ENCODE assay signal across 30 cellular contexts in the genomic region with DNA sequence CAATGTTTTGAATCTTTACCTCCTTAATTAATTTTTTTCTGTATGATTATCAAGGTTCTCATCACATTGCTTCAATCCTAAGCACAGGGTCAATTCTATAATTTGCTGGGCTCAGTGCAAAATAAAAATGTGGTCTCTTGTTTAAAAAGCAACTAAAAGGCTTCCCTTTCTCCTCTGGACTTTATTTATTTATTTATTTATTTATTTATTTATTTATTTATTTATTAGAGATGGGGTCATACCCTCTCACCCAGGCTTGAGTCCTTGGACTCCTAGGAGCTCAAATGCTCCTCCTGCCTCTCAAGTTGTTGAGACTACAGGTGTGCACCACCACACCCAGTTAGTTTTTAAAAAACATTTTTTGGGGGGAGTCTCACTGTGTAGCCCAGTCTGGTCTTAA.
DNase-seq lines count a peak whose midpoint lies in the region; ATAC-seq, FAIRE-seq and TF ChIP-seq lines count a peak whose summit lies in the region.
"Had no signal": no experiment of that assay in that cellular context is flagged by ENCODE, and none has a peak within 500 bp of the region (broad histone marks: within the 10 kb centered on the region; RNA-seq: fewer than 3 reads in every experiment).

No MANE protein-coding gene starts in this region.

- no peak overlapping the region for H3K4me3 ChIP-seq in A549
- no peak overlapping the region for H3K4me3 ChIP-seq in HEK293 (ENCODE audit: low read depth, low read length)
- H3K4me3 ChIP-seq in CD8-positive, alpha-beta T cell (ENCODE audit: low read depth, low read length): no peak overlapping the region
- H3K4me3 ChIP-seq: BLaER1; BLaER1 treated with 17β-estradiol and CSF1 and Interleukin-3, amounts not matched to agents 10 nM and 100 nM had no signal

- no peak for TF ChIP-seq POLR2A in A549 (IDR thresholded peaks at IDR 0.05; ENCODE audit: low read length)

- ATAC-seq in A549: no peak
- ATAC-seq in HG02642 (IDR thresholded peaks at IDR 0.05; ENCODE audit: poor library complexity, unreplicated experiment): no peak
- ATAC-seq in CD8-positive, alpha-beta T cell: no peak

- H3K27ac Mint-ChIP-seq in CD8-positive, alpha-beta T cell: no peak overlapping the region
- H3K27ac Mint-ChIP-seq: B cell; CD14-positive monocyte; CD4-positive, alpha-beta memory T cell; CD4-positive, alpha-beta T cell; CD4-positive, CD25-positive, alpha-beta regulatory T cell; CD8-positive, alpha-beta memory T cell had no signal

- no peaks in the 10 kb centered on the region for H3K4me1 ChIP-seq in A549
- no peaks in the 10 kb centered on the region for H3K4me1 ChIP-seq in HEK293 (ENCODE audit: control insufficient read depth, insufficient read depth, low read length)
- no peaks in the 10 kb centered on the region for H3K4me1 ChIP-seq in CD8-positive, alpha-beta T cell (ENCODE audit: insufficient read depth, low read length)
- H3K4me1 ChIP-seq: BE2C; BLaER1; BLaER1 treated with 17β-estradiol and CSF1 and Interleukin-3, amounts not matched to agents 10 nM and 100 nM; Caco-2 had no signal

- intact Hi-C loops in CD8-positive, alpha-beta T cell (cut with DNase I, micrococcal nuclease): no loop called here

- H3K27me3 ChIP-seq in CD8-positive, alpha-beta T cell (ENCODE audit: insufficient read depth, low read length): no peaks in the 10 kb centered on the region
- H3K27me3 ChIP-seq: BE2C; BLaER1; BLaER1 treated with 17β-estradiol and CSF1 and Interleukin-3, amounts not matched to agents 10 nM and 100 nM had no signal

- CTCF ChIA-PET in A549 (lab: Yijun Ruan, JAX) (no interaction called here), HEK293 (lab: Yijun Ruan, JAX) (no interaction called here)
- CTCF ChIA-PET in CD8-positive, alpha-beta T cell (lab: Charles Lee): no interaction called here

- no peaks in the 10 kb centered on the region for H3K36me3 ChIP-seq in HEK293 (ENCODE audit: control insufficient read depth in 2 of 2, insufficient read depth in 1 of 2, low read length in 2 of 2)
- H3K36me3 ChIP-seq in CD8-positive, alpha-beta T cell (ENCODE audit: insufficient read depth, low read length): no peaks in the 10 kb centered on the region
- H3K36me3 ChIP-seq: BE2C; BLaER1; BLaER1 treated with 17β-estradiol and CSF1 and Interleukin-3, amounts not matched to agents 10 nM and 100 nM had no signal

- POLR2A ChIA-PET in A549 (lab: Yijun Ruan, JAX) (no interaction called here), HEK293 (lab: Yijun Ruan, JAX) (no interaction called here)
- POLR2A ChIA-PET in CD8-positive, alpha-beta T cell (lab: Charles Lee): no interaction called here

- DNase-seq in A549 (ENCODE audit: low read depth in 1 of 2, low spot score in 1 of 2): no peak
- DNase-seq in CD8-positive, alpha-beta T cell: no peak
- DNase-seq: 8988T; ACHN; AML-193; BE2C; C1 segment of cervical spinal cord; Caco-2; Calu3; CD4-positive, alpha-beta memory T cell; CD4-positive, alpha-beta T cell; CD4-positive, CD25-positive, alpha-beta regulatory T cell; CD8-positive, alpha-beta memory T cell; COR-L47; DMS 273 treated with DMSO at 0.1 percent for 48 hours; DMS153; DMS53; DMS79; DMS79 treated with DMSO at 0.1 percent for 48 hours; DND-41; EL had no signal

- H3K27ac ChIP-seq in A549 (no peak overlapping the region), HEK293 (ENCODE audit: extremely low read depth, low read depth, low read length) (no peak overlapping the region)
- no peak overlapping the region for H3K27ac ChIP-seq in CD8-positive, alpha-beta T cell (ENCODE audit: low read depth, low read length)
- H3K27ac ChIP-seq: 22Rv1; BLaER1; BLaER1 treated with 17β-estradiol and CSF1 and Interleukin-3, amounts not matched to agents 10 nM and 100 nM; C4-2B had no signal

- no peak for FAIRE-seq in A549 (lab: Jason Lieb, UNC)
- FAIRE-seq: D721Med had no signal

- no peaks in the 10 kb centered on the region for H3K36me3 Mint-ChIP-seq in CD8-positive, alpha-beta T cell
- H3K36me3 Mint-ChIP-seq: CD14-positive monocyte; CD4-positive, alpha-beta memory T cell; CD4-positive, CD25-positive, alpha-beta regulatory T cell had no signal

- TF ChIP-seq RAD21 in A549 (conservative IDR thresholded peaks at IDR 0.05 in 1 of 2, IDR thresholded peaks at IDR 0.05 in 1 of 2): no peak

- no peak overlapping the region for H3K4me3 Mint-ChIP-seq in CD8-positive, alpha-beta T cell
- H3K4me3 Mint-ChIP-seq: B cell; CD14-positive monocyte; CD4-positive, alpha-beta memory T cell; CD4-positive, alpha-beta T cell; CD4-positive, CD25-positive, alpha-beta regulatory T cell; CD8-positive, alpha-beta memory T cell had no signal

- no peaks in the 10 kb centered on the region for H3K4me1 Mint-ChIP-seq in CD8-positive, alpha-beta T cell (ENCODE audit: low read depth)
- H3K4me1 Mint-ChIP-seq: B cell; CD14-positive monocyte; CD4-positive, alpha-beta memory T cell; CD4-positive, CD25-positive, alpha-beta regulatory T cell; CD8-positive, alpha-beta memory T cell had no signal

- H3K9me3 ChIP-seq in A549: peaks cover 23% of the 10 kb centered on the region; the same call in 1 of the 3 replicates
- H3K9me3 ChIP-seq in HEK293 (ENCODE audit: control insufficient read depth, insufficient read depth, low read depth, low read length): no peaks in the 10 kb centered on the region
- H3K9me3 ChIP-seq in CD8-positive, alpha-beta T cell (ENCODE audit: low read length): peaks cover 3% of the 10 kb centered on the region
- H3K9me3 ChIP-seq: BE2C; BLaER1; BLaER1 treated with 17β-estradiol and CSF1 and Interleukin-3, amounts not matched to agents 10 nM and 100 nM; Caco-2 had no signal

- H3K9me3 Mint-ChIP-seq in CD8-positive, alpha-beta T cell: peaks cover 16% of the 10 kb centered on the region

- H3K4me2 ChIP-seq in A549: no peak overlapping the region
- H3K4me2 ChIP-seq: BLaER1; BLaER1 treated with 17β-estradiol and CSF1 and Interleukin-3, amounts not matched to agents 10 nM and 100 nM had no signal

- TF ChIP-seq EP300 in A549 (IDR thresholded peaks at IDR 0.05): no peak

- no peaks in the 10 kb centered on the region for H3K27me3 Mint-ChIP-seq in CD8-positive, alpha-beta T cell (ENCODE audit: low read depth)
- H3K27me3 Mint-ChIP-seq: B cell; CD4-positive, alpha-beta memory T cell; CD4-positive, alpha-beta T cell; CD4-positive, CD25-positive, alpha-beta regulatory T cell; CD8-positive, alpha-beta memory T cell had no signal

- no peak for TF ChIP-seq CTCF in A549 (IDR thresholded peaks at IDR 0.05)
- no peak for TF ChIP-seq CTCF in HEK293 (tag by site-specific recombination; IDR thresholded peaks at IDR 0.05)
- no peak for TF ChIP-seq CTCF in CD8-positive, alpha-beta T cell (IDR thresholded peaks at IDR 0.05)

TF ChIP-seq in A549, 52 proteins besides CTCF, POLR2A, EP300 and RAD21:
- no peak for TF ChIP-seq NFE2L2 (conservative IDR thresholded peaks at IDR 0.05; ENCODE audit: low read length)
- peak; percentile 66 for TF ChIP-seq ZC3H11A (IDR thresholded peaks at IDR 0.05)

TF ChIP-seq in HEK293, 187 proteins besides CTCF, POLR2A, EP300 and RAD21 (continues in another document):
- TF ChIP-seq ZNF76 (tag by site-specific recombination; IDR thresholded peaks at IDR 0.05; ENCODE audit: borderline replicate concordance, low read depth) (no peak), ZNF10 (tag by site-specific recombination; IDR thresholded peaks at IDR 0.05) (no peak), SP2 (tag by site-specific recombination; IDR thresholded peaks at IDR 0.05) (no peak), OSR2 (tag by site-specific recombination; IDR thresholded peaks at IDR 0.05) (no peak), ZNF140 (tag by site-specific recombination; IDR thresholded peaks at IDR 0.05) (0 out of 2 replicates have a peak, but pooled peaks have one; percentile 17), ZNF48 (tag by site-specific recombination; IDR thresholded peaks at IDR 0.05) (no peak), ZNF596 (tag by site-specific recombination; IDR thresholded peaks at IDR 0.05) (no peak), ZNF202 (tag by site-specific recombination; IDR thresholded peaks at IDR 0.05; ENCODE audit: borderline replicate concordance) (0 out of 2 replicates have a peak, but pooled peaks have one; percentile 12), ZNF184 (tag by site-specific recombination; IDR thresholded peaks at IDR 0.05) (no peak), ZNF114 (tag by site-specific recombination; IDR thresholded peaks at IDR 0.05) (no peak)
- TF ChIP-seq, protein P1, sequence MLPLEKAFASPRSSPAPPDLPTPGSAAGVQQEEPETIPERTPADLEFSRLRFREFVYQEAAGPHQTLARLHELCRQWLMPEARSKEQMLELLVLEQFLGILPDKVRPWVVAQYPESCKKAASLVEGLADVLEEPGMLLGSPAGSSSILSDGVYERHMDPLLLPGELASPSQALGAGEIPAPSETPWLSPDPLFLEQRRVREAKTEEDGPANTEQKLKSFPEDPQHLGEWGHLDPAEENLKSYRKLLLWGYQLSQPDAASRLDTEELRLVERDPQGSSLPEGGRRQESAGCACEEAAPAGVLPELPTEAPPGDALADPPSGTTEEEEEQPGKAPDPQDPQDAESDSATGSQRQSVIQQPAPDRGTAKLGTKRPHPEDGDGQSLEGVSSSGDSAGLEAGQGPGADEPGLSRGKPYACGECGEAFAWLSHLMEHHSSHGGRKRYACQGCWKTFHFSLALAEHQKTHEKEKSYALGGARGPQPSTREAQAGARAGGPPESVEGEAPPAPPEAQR (tag by site-specific recombination; IDR thresholded peaks at IDR 0.05): no peak
- TF ChIP-seq, protein P2, sequence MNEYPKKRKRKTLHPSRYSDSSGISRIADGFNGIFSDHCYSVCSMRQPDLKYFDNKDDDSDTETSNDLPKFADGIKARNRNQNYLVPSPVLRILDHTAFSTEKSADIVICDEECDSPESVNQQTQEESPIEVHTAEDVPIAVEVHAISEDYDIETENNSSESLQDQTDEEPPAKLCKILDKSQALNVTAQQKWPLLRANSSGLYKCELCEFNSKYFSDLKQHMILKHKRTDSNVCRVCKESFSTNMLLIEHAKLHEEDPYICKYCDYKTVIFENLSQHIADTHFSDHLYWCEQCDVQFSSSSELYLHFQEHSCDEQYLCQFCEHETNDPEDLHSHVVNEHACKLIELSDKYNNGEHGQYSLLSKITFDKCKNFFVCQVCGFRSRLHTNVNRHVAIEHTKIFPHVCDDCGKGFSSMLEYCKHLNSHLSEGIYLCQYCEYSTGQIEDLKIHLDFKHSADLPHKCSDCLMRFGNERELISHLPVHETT (tag by site-specific recombination; IDR thresholded peaks at IDR 0.05): no peak
